ENCODE assay signal across 8 cellular contexts in the genomic region with DNA sequence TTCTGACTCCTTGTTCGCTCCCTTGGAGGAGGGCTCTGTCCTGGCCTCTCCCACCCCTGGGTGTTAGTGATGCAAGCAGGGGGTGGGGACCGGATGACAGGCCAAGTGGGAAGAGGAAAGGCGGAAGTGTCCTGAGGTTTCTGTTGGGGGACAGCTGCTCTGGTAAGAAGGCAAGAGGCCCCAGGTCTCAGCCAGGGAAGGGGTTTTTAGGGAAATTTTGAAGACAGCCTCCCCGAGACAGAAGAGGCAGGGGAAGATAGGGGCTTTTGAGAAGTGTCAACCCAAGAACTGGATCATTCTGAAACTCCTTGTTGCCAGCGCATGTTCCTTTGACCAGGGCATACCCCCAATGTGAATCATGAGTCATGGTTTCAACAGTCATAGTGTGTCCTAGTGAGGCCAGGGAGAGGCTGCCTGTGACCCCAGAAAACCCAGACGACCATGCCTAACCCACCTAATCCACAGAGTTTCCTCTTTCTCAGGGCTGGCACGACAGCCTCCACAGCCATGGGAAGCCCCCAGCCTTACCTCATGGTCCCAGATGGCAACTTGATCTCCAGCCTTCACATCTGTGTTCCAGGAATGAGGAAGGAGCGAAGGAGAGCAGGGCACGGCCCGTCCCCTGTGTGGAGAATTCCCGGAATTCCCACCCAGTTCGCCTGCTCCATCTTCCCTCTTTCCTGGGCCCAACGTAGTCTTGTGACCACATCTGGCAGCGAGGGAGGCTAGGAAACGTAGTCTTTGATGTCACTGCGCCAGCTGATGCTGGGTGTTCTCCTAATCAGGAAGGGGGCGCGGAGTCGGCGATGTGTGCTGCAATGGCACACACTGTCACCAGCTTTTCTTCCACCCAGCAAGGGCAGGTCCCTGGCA. TPM values are rescaled to one million over a fixed set of nuclear protein-coding genes. Genes with fewer than 3 reads are reported as not detected.
A peak's percentile ranks its signal among the peaks of the same experiment; 100 is the strongest.
DNase-seq lines count a peak whose midpoint lies in the region; ATAC-seq and TF ChIP-seq lines count a peak whose summit lies in the region.

No MANE protein-coding gene starts in this region.

- no peaks in the 10 kb centered on the region for H3K36me3 ChIP-seq in fibroblast of lung (ENCODE audit: control insufficient read depth, insufficient read depth, low read length)

- in situ Hi-C loops in KBM-7 (cut with MboI; ENCODE audit: low pct_unique_long_range_greater_than_20kb, low sequenced_read_pairs) = no loop called here

- no peak overlapping the region for H3K4me2 ChIP-seq in fibroblast of lung (ENCODE audit: extremely low read depth, insufficient read depth, low read length)

- DNase-seq in ELR (ENCODE audit: low read depth) (peak; percentile 59), KBM-7 (peak; percentile 66), fibroblast of lung (ENCODE audit: low read depth in 2 of 2) (peak in 1 of 2 donors; percentile 62), LoVo (ENCODE audit: low spot score) (no peak), globus pallidus (ENCODE audit: low spot score) (no peak)

- peak overlapping the region; percentile 1 for H3K27ac ChIP-seq in fibroblast of lung (ENCODE audit: insufficient read depth, low read length)
- H3K27ac ChIP-seq in temporal lobe (ENCODE audit: low read depth, low read length) = peak overlapping the region; percentile 13

- H3K9me3 ChIP-seq in fibroblast of lung (ENCODE audit: control insufficient read depth, insufficient read depth, low read depth, low read length) = no peaks in the 10 kb centered on the region

- peak; percentile 46 for ATAC-seq in GM21423 (IDR thresholded peaks at IDR 0.05; ENCODE audit: unreplicated experiment)
- ATAC-seq in esophagus mucosa = no peak

- no peak overlapping the region for H2AFZ ChIP-seq in fibroblast of lung (ENCODE audit: low read length)

- H3K9ac ChIP-seq in fibroblast of lung (ENCODE audit: insufficient read depth, low read length) = no peak overlapping the region

- TF ChIP-seq CTCF in fibroblast of lung (conservative IDR thresholded peaks at IDR 0.05 in 1 of 2, IDR thresholded peaks at IDR 0.05 in 1 of 2; ENCODE audit: low read depth in 1 of 2, low read length in 2 of 2) = no peak

- no peak overlapping the region for H3K4me3 ChIP-seq in fibroblast of lung (replicated peaks in 1 of 4; ENCODE audit: control extremely low read depth in 1 of 4, insufficient read depth in 1 of 4, low read depth in 3 of 4, low read length in 4 of 4)

- H3K79me2 ChIP-seq in fibroblast of lung (ENCODE audit: control insufficient read depth, insufficient read depth, low read length) = no peaks in the 10 kb centered on the region

- H3K27me3 ChIP-seq in fibroblast of lung (ENCODE audit: control insufficient read depth, insufficient read depth, low read length) = no peaks in the 10 kb centered on the region

- peaks cover 6% of the 10 kb centered on the region for H3K4me1 ChIP-seq in fibroblast of lung (ENCODE audit: control insufficient read depth, extremely low read depth, insufficient read depth, low read length)

- H4K20me1 ChIP-seq in fibroblast of lung (ENCODE audit: control insufficient read depth, extremely low read depth, insufficient read depth, low read length) = no peaks in the 10 kb centered on the region

RNA-seq across cellular contexts. Expression of gene GPR132, which starts 4.9 kb away (rescaled TPM):
- total RNA-seq in fibroblast of lung (0.17 and 0.26 TPM in 2 replicates), temporal lobe (0.74 TPM), esophagus mucosa (0.36 TPM)
- polyA plus RNA-seq in fibroblast of lung = not detected in 2 replicates
- 0.05 TPM in 1 of 2 replicates, not detected in the other for polyA plus RNA-seq in fibroblast of lung (2012)
- not detected in 2 replicates for polyA minus RNA-seq in fibroblast of lung (ENCODE audit: low replicate concordance)

RNA-seq across cellular contexts. Expression of gene CDCA4, which starts 49.2 kb away (rescaled TPM):
- total RNA-seq in fibroblast of lung (7.9 and 8.0 TPM in 2 replicates), temporal lobe (5.4 TPM), esophagus mucosa (21.8 TPM)
- 8.0 and 19.5 TPM in 2 replicates for polyA plus RNA-seq in fibroblast of lung
- 9.1 and 21.3 TPM in 2 replicates for polyA plus RNA-seq in fibroblast of lung (2012)
- polyA minus RNA-seq in fibroblast of lung (ENCODE audit: low replicate concordance) = 8.1 and 23.3 TPM in 2 replicates

Comparison
In these comparisons a context has a peak if more than half of its experiments do, and no peak if none do; other contexts are left out.
1. DNase-seq: peak in ELR (single experiment) and KBM-7 (single experiment); none in LoVo (single experiment) and globus pallidus (single experiment).